Comparison of ENCODE assay signal across 14 cellular contexts in the genomic region with DNA sequence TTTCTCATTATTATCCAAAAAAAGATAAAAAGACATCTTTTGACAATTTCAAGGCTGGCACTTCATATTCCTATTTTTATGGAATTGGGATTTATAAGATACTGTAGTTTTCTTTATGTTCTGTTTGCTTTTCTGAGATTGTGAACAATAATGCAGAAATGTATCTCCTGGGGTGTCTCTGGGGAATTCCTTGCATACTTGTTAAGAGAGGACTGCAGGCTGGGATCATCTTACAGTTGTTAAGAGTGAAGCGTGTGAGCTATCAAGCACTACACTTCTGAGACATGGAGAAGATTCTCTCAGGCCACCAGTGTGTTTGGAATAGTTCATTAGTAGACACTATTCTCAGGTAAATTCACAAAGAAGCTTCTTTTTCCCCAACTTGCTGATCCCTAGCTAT.
DNase-seq lines count a peak whose midpoint lies in the region; FAIRE-seq and TF ChIP-seq lines count a peak whose summit lies in the region.
"Had no signal": no experiment of that assay in that cellular context is flagged by ENCODE, and none has a peak within 500 bp of the region (broad histone marks: within the 10 kb centered on the region; RNA-seq: fewer than 3 reads in every experiment).

No MANE protein-coding gene starts in this region.

- no peak overlapping the region for H3K18ac ChIP-seq in H1 (ENCODE audit: extremely low read depth, low read length)

- H3K79me1 ChIP-seq in H1 (ENCODE audit: low read depth, low read length): no peaks in the 10 kb centered on the region

- H3K56ac ChIP-seq in H1 (replicated peaks; ENCODE audit: insufficient read length, low read depth, low read length): no peak overlapping the region

- H4K91ac ChIP-seq in H1 (replicated peaks; ENCODE audit: insufficient read length, low read length): no peak overlapping the region

- TF ChIP-seq CTCF in H1 (IDR thresholded peaks at IDR 0.05; ENCODE audit: control extremely low read depth in 1 of 3, insufficient read depth in 1 of 3, low read depth in 1 of 3, low read length in 3 of 3) (no peak), neural progenitor cell (IDR thresholded peaks at IDR 0.05) (no peak)

- no peaks in the 10 kb centered on the region for H3K27me3 ChIP-seq in H1 (replicated peaks in 1 of 4; ENCODE audit: control insufficient read depth in 3 of 4, extremely low read depth in 1 of 4, insufficient read depth in 3 of 4, low read length in 3 of 4)
- H3K27me3 ChIP-seq in neural progenitor cell: no peaks in the 10 kb centered on the region
- H3K27me3 ChIP-seq: heart left ventricle, pancreas, stomach had no signal

- H2BK15ac ChIP-seq in H1 (ENCODE audit: low read length): no peak overlapping the region

- H2BK20ac ChIP-seq in H1 (ENCODE audit: low read length): no peak overlapping the region

- peaks cover 3 to 5% of the 10 kb centered on the region in 2 experiments; a peak in 1 of 4 replicates for H3K9me3 ChIP-seq in H1 (ENCODE audit: insufficient read depth in 2 of 2, low read depth in 1 of 2, low read length in 1 of 2)
- no peaks in the 10 kb centered on the region for H3K9me3 ChIP-seq in neural progenitor cell (ENCODE audit: low read depth)
- H3K9me3 ChIP-seq: pancreas, stomach had no signal

- H3K4me2 ChIP-seq in H1 (ENCODE audit: insufficient read depth in 1 of 2, low read depth in 2 of 2, low read length in 2 of 2): peak overlapping the region in 1 of 2 experiments; percentile 52; a peak in 1 of 4 replicates
- peak overlapping the region; percentile 9 for H3K4me2 ChIP-seq in neural progenitor cell

- peaks cover 0 to 12% (median 6%) of the 10 kb centered on the region in 4 experiments; a peak in 3 of 7 replicates for H3K4me1 ChIP-seq in H1 (replicated peaks in 1 of 4; ENCODE audit: control insufficient read depth in 3 of 4, insufficient read depth in 4 of 4, low read length in 3 of 4)
- H3K4me1 ChIP-seq in neural progenitor cell: peaks cover 22% of the 10 kb centered on the region

- H3K4ac ChIP-seq in H1 (replicated peaks; ENCODE audit: insufficient read length, low read depth, low read length): no peak overlapping the region

- H4K20me1 ChIP-seq in H1 (replicated peaks in 1 of 2; ENCODE audit: control insufficient read depth in 1 of 2, insufficient read depth in 2 of 2, low read length in 2 of 2) (no peaks in the 10 kb centered on the region), neural progenitor cell (ENCODE audit: low read depth) (no peaks in the 10 kb centered on the region)

- no peaks in the 10 kb centered on the region for H3K79me2 ChIP-seq in H1 (ENCODE audit: control insufficient read depth in 1 of 2, insufficient read depth in 2 of 2, low read length in 2 of 2)
- H3K79me2 ChIP-seq in neural progenitor cell (ENCODE audit: low read depth): no peaks in the 10 kb centered on the region

- H4K8ac ChIP-seq in H1 (ENCODE audit: extremely low read depth, insufficient read depth, low read length): no peak overlapping the region

- peaks cover 5% of the 10 kb centered on the region for H3K9me3 Mint-ChIP-seq in neural progenitor cell

- no peak overlapping the region for H2BK120ac ChIP-seq in H1 (replicated peaks; ENCODE audit: low read depth, low read length)

- CTCF ChIA-PET in H1 (lab: Charles Lee; ENCODE audit: partially characterized antibody): interaction anchor here (0.7 kb wide), 2 partner anchors 20 to 676 kb away, joined by 3 read pairs; no protein-coding TSS in a partner anchor

- peaks cover 8% of the 10 kb centered on the region for H3F3A ChIP-seq in neural progenitor cell (ENCODE audit: low read depth)

- no peak overlapping the region for H2AK5ac ChIP-seq in H1 (ENCODE audit: low read depth, low read length)

- H3K36me3 Mint-ChIP-seq in neural progenitor cell: peaks cover 2% of the 10 kb centered on the region

- H3K27ac ChIP-seq in H1 (ENCODE audit: low read depth, low read length) (no peak overlapping the region), neural progenitor cell (no peak overlapping the region)
- H3K27ac ChIP-seq: heart left ventricle, pancreas, stomach had no signal

- no peak for TF ChIP-seq EP300 in H1 (IDR thresholded peaks at IDR 0.05; ENCODE audit: borderline replicate concordance in 1 of 2, low read depth in 2 of 2, low read length in 2 of 2)

- no peak for TF ChIP-seq POLR2A in H1 (IDR thresholded peaks at IDR 0.05; ENCODE audit: control extremely low read depth in 1 of 2, low read depth in 2 of 2, low read length in 2 of 2)

- DNase-seq in EL: peak; percentile 84
- DNase-seq in NCI-H2107 (lab: John Stamatoyannopoulos, UW): peak; percentile 16
- no peak for DNase-seq in H1 (ENCODE audit: low read depth in 1 of 2, low spot score in 2 of 2)
- DNase-seq in neural progenitor cell (ENCODE audit: low spot score): peak; percentile 38
- DNase-seq in H4 (ENCODE audit: low spot score): no peak
- DNase-seq in HT-29 (ENCODE audit: low spot score): no peak
- DNase-seq in foreskin melanocyte: no peak
- no peak for DNase-seq in NCI-H446 (lab: John Stamatoyannopoulos, UW)
- DNase-seq: activated naive CD4-positive, alpha-beta T cell treated with anti-CD3 and anti-CD28 coated beads, Interleukin-2, amount 50 U/mL, for 16 hours; COR-L47; heart left ventricle; pancreas; stimulated activated CD4-positive, alpha-beta T cell treated with anti-CD3 and anti-CD28 coated beads, Interleukin-4, amount 100 ng/mL, for 1 hour; stomach had no signal

- no peak overlapping the region for H2BK5ac ChIP-seq in H1 (ENCODE audit: low read depth, low read length)

- POLR2A ChIA-PET in H1 (lab: Charles Lee; ENCODE audit: partially characterized antibody): no interaction called here

- no peak overlapping the region for H3K4me3 Mint-ChIP-seq in neural progenitor cell

- 30% methylated on average over 1 of the region's 1 CpG; no CpG with 5 or more reads in 1 of the 2 experiments for WGBS in H1 (ENCODE audit: extremely low coverage in 1 of 2, insufficient coverage in 1 of 2, insufficient read length in 1 of 2, insufficient replicate concordance in 2 of 2, low coverage in 1 of 2, low lambda C conversion rate in 2 of 2, missing lambda C conversion rate in 1 of 2), 2 experiments

- peak overlapping the region; percentile 39 for H4K5ac ChIP-seq in H1 (ENCODE audit: insufficient read length, low read depth, low read length)

- no peak overlapping the region for H3K23ac ChIP-seq in H1 (ENCODE audit: insufficient read length)

- peaks cover 7% of the 10 kb centered on the region for H3K27me3 Mint-ChIP-seq in neural progenitor cell (ENCODE audit: insufficient read depth, low read depth)

- H3K27ac Mint-ChIP-seq in neural progenitor cell: peak overlapping the region; percentile 12

- H2AFZ ChIP-seq in H1 (ENCODE audit: low read length) (no peak overlapping the region), neural progenitor cell (replicated peaks) (peak overlapping the region; percentile 96)

- H3K9ac ChIP-seq in H1 (replicated peaks in 1 of 4; ENCODE audit: extremely low read depth in 1 of 4, low read depth in 3 of 4, low read length in 3 of 4): no peak overlapping the region; a peak in 1 of 7 replicates
- no peak overlapping the region for H3K9ac ChIP-seq in neural progenitor cell

- H3K14ac ChIP-seq in H1 (ENCODE audit: insufficient read length): no peak overlapping the region

- no peaks in the 10 kb centered on the region for H3K36me3 ChIP-seq in H1 (ENCODE audit: control insufficient read depth in 2 of 4, insufficient read depth in 4 of 4, low read length in 3 of 4)
- H3K36me3 ChIP-seq in neural progenitor cell: no peaks in the 10 kb centered on the region
- H3K36me3 ChIP-seq: heart left ventricle, pancreas, stomach had no signal

- peak; percentile 42 for FAIRE-seq in H1 (lab: Jason Lieb, UNC)
- FAIRE-seq: pancreas had no signal

- H3K4me3 ChIP-seq in H1 (ENCODE audit: extremely low read depth in 1 of 4, insufficient read depth in 2 of 4, low read depth in 3 of 4, low read length in 4 of 4) (peak overlapping the region in 1 of 4 experiments; percentile 19; a peak in 1 of 8 replicates), neural progenitor cell (no peak overlapping the region)
- H3K4me3 ChIP-seq: heart left ventricle, pancreas, stomach had no signal

- no peak for TF ChIP-seq RAD21 in H1 (IDR thresholded peaks at IDR 0.05 in 1 of 2, conservative IDR thresholded peaks at IDR 0.05 in 1 of 2; ENCODE audit: low read depth in 2 of 2, low read length in 2 of 2)

- no peak overlapping the region for H2BK12ac ChIP-seq in H1 (ENCODE audit: low read depth, low read length)

- H3K23me2 ChIP-seq in H1 (ENCODE audit: low read depth, low read length): no peaks in the 10 kb centered on the region; the same call in 1 of the 2 replicates

- peaks cover 20% of the 10 kb centered on the region for H3K4me1 Mint-ChIP-seq in neural progenitor cell

TF ChIP-seq in H1, 55 proteins besides CTCF, POLR2A, EP300 and RAD21:
- no peak for TF ChIP-seq SRF (IDR thresholded peaks at IDR 0.05; ENCODE audit: low read depth, low read length)
- no peak for TF ChIP-seq TAF7 (optimal IDR thresholded peaks at IDR 0.05; ENCODE audit: borderline replicate concordance, low read depth, low read length)
- no peak for TF ChIP-seq BACH1 (IDR thresholded peaks at IDR 0.05; ENCODE audit: low read length)
- TF ChIP-seq TEAD4 (IDR thresholded peaks at IDR 0.05; ENCODE audit: low read depth, low read length): peak; percentile 92
- no peak for TF ChIP-seq SP1 (IDR thresholded peaks at IDR 0.05; ENCODE audit: low read depth, low read length)
- no peak for TF ChIP-seq EZH2 (IDR thresholded peaks at IDR 0.05; ENCODE audit: low read depth, low read length, severe bottlenecking)
- TF ChIP-seq TBP (IDR thresholded peaks at IDR 0.05; ENCODE audit: low read depth, low read length): no peak
TF ChIP-seq in H1: peak in this region for 1.

Comparison
In these comparisons a context has a peak if more than half of its experiments do, and no peak if none do; other contexts are left out.
1. DNase-seq: peak in EL (single experiment), NCI-H2107 (single experiment) and neural progenitor cell (single experiment); none in H1 (0 of 2), H4 (single experiment), HT-29 (single experiment), foreskin melanocyte (single experiment) and NCI-H446 (0 of 2).